Comparison of ENCODE assay signal across 31 cellular contexts in genomic region chr2:5698171-5698570, GRCh38. TPM values are rescaled to one million over a fixed set of nuclear protein-coding genes. Genes with fewer than 3 reads are reported as not detected.
DNase-seq lines count a peak whose midpoint lies in the region; FAIRE-seq and TF ChIP-seq lines count a peak whose summit lies in the region.
"Had no signal": no experiment of that assay in that cellular context is flagged by ENCODE, and none has a peak within 500 bp of the region (broad histone marks: within the 10 kb centered on the region; RNA-seq: fewer than 3 reads in every experiment).

No MANE protein-coding gene starts in this region.

- WGBS in testis, 2 donors: 65 to 75% methylated on average over 4 of the region's 4 CpGs

- no peak for TF ChIP-seq CTCF in cardiac muscle cell (IDR thresholded peaks at IDR 0.05; ENCODE audit: low read depth, low read length)
- no peak for TF ChIP-seq CTCF in right atrium auricular region (IDR thresholded peaks at IDR 0.05)
- TF ChIP-seq CTCF in chondrocyte (IDR thresholded peaks at IDR 0.05): no peak
- no peak for TF ChIP-seq CTCF in nephron progenitor cell (IDR thresholded peaks at IDR 0.05)
- TF ChIP-seq CTCF in testis (IDR thresholded peaks at IDR 0.05): no peak

- H3K4me1 ChIP-seq in cardiac muscle cell (ENCODE audit: low read depth): peaks cover 50% of the 10 kb centered on the region
- H3K4me1 ChIP-seq in right atrium auricular region: peaks cover 0 to 29% of the 10 kb centered on the region in 2 donors
- peaks cover 5% of the 10 kb centered on the region for H3K4me1 ChIP-seq in testis
- H3K4me1 ChIP-seq: A549, BE2C had no signal

- peaks cover 48% of the 10 kb centered on the region for H3K4me1 Mint-ChIP-seq in chondrocyte (ENCODE audit: low read depth)
- H3K4me1 Mint-ChIP-seq in nephron progenitor cell: peaks cover 41% of the 10 kb centered on the region
- H3K4me1 Mint-ChIP-seq: central memory CD8-positive, alpha-beta T cell had no signal

- H3K36me3 ChIP-seq in cardiac muscle cell (peaks cover 6% of the 10 kb centered on the region), right atrium auricular region (no peaks in the 10 kb centered on the region), testis (ENCODE audit: low read depth, missing control alignments) (no peaks in the 10 kb centered on the region), MG63 (no peaks in the 10 kb centered on the region)
- H3K36me3 ChIP-seq: BE2C had no signal

- TF ChIP-seq POLR2A in H54 (IDR thresholded peaks at IDR 0.05; ENCODE audit: low read depth, low read length): no peak
- TF ChIP-seq POLR2A in testis (IDR thresholded peaks at IDR 0.05): no peak

- peak overlapping the region; percentile 76 for H3K4me3 Mint-ChIP-seq in chondrocyte (ENCODE audit: unreplicated experiment)
- peak overlapping the region; percentile 82 for H3K4me3 Mint-ChIP-seq in nephron progenitor cell
- H3K4me3 Mint-ChIP-seq: activated naive CD4-positive, alpha-beta T cell treated with anti-CD3 and anti-CD28 coated beads, Interleukin-2, amount 50 U/mL, for 24 hours; central memory CD8-positive, alpha-beta T cell; stimulated activated naive CD8-positive, alpha-beta T cell treated with anti-CD3 and anti-CD28 coated beads, Interleukin-15, amount 100 ng/mL, for 72 hours had no signal

- DNase-seq in cardiac muscle cell (ENCODE audit: low read depth in 1 of 2, low spot score in 1 of 2) (no peak), right atrium auricular region (ENCODE audit: low spot score) (no peak), chondrocyte (ENCODE audit: low spot score) (no peak), nephron progenitor cell (no peak), H54 (ENCODE audit: insufficient read length, low spot score) (no peak), testis (no peak), glomerular visceral epithelial cell (ENCODE audit: extremely low spot score) (no peak), MG63 (no peak)
- DNase-seq: activated CD4-positive, alpha-beta T cell treated with anti-CD3 and anti-CD28 coated beads for 4 hours; activated T-cell treated with anti-CD3 and anti-CD28 coated beads, Interleukin-2, amount 50 U/mL, for 72 hours; anterior cingulate cortex; BE2C; foreskin fibroblast; GM23248; hippocampal formation; islet precursor cell; NCI-H1436; NCI-H2171; NCI-H526; nucleus accumbens; stimulated activated CD4-positive, alpha-beta T cell treated with anti-CD3 and anti-CD28 coated beads, Interleukin-12 subunit alpha, Interleukin-12 subunit beta, amount 100 ng/mL, for 4 hours; stimulated activated naive CD8-positive, alpha-beta T cell treated with anti-CD3 and anti-CD28 coated beads, Interleukin-15, amount 100 ng/mL, for 72 hours; trophoblast cell had no signal

- H3K9me3 ChIP-seq in cardiac muscle cell (ENCODE audit: low read depth) (no peaks in the 10 kb centered on the region), right atrium auricular region (no peaks in the 10 kb centered on the region), testis (no peaks in the 10 kb centered on the region), MG63 (no peaks in the 10 kb centered on the region)
- H3K9me3 ChIP-seq: A549, BE2C had no signal

- H3K27me3 Mint-ChIP-seq in chondrocyte (ENCODE audit: low read depth): no peaks in the 10 kb centered on the region
- peaks cover 7% of the 10 kb centered on the region for H3K27me3 Mint-ChIP-seq in nephron progenitor cell (ENCODE audit: low read depth, poor library complexity)

- no peak overlapping the region for H3K27ac Mint-ChIP-seq in chondrocyte (ENCODE audit: unreplicated experiment)
- H3K27ac Mint-ChIP-seq in nephron progenitor cell: no peak overlapping the region
- H3K27ac Mint-ChIP-seq: activated naive CD4-positive, alpha-beta T cell treated with anti-CD3 and anti-CD28 coated beads, Interleukin-2, amount 50 U/mL, for 24 hours; activated T-cell treated with anti-CD3 and anti-CD28 coated beads, Interleukin-2, amount 50 U/mL, for 72 hours; stimulated activated naive CD8-positive, alpha-beta T cell treated with anti-CD3 and anti-CD28 coated beads, Interleukin-15, amount 100 ng/mL, for 72 hours had no signal

- H3K36me3 Mint-ChIP-seq in chondrocyte (ENCODE audit: low read depth) (peaks cover 7% of the 10 kb centered on the region), nephron progenitor cell (ENCODE audit: low read depth) (peaks cover 57% of the 10 kb centered on the region)

- intact Hi-C loops in testis (cut with DNase I; ENCODE audit: low total_unique reads): no loop called here

- H3K27ac ChIP-seq in cardiac muscle cell (no peak overlapping the region), right atrium auricular region (no peak overlapping the region), testis (no peak overlapping the region)
- H3K27ac ChIP-seq: A549, GM23248 had no signal

- no peaks in the 10 kb centered on the region for H3K27me3 ChIP-seq in cardiac muscle cell
- peaks cover 0 to 38% of the 10 kb centered on the region in 2 donors for H3K27me3 ChIP-seq in right atrium auricular region
- no peaks in the 10 kb centered on the region for H3K27me3 ChIP-seq in testis
- peaks cover 39% of the 10 kb centered on the region for H3K27me3 ChIP-seq in MG63

- H3K4me3 ChIP-seq in cardiac muscle cell (peak overlapping the region; percentile 91), right atrium auricular region (no peak overlapping the region), testis (no peak overlapping the region), MG63 (no peak overlapping the region)
- H3K4me3 ChIP-seq: A549, GM23248 had no signal

- H3K9me3 Mint-ChIP-seq in chondrocyte (ENCODE audit: low read depth) (no peaks in the 10 kb centered on the region), nephron progenitor cell (no peaks in the 10 kb centered on the region)
- H3K9me3 Mint-ChIP-seq: central memory CD8-positive, alpha-beta T cell; stimulated activated naive CD8-positive, alpha-beta T cell treated with anti-CD3 and anti-CD28 coated beads, Interleukin-15, amount 100 ng/mL, for 72 hours had no signal

- no peak for FAIRE-seq in H54 (lab: Jason Lieb, UNC)
- FAIRE-seq: A549, GM12892, GM19239, TTC549 had no signal

RNA-seq across cellular contexts. Expression of gene SOX11, which starts 6.0 kb away (rescaled TPM):
- total RNA-seq in cardiac muscle cell (35.6 and 40.7 TPM in 2 replicates), right atrium auricular region (under 1 TPM; 0.11 to 0.71 TPM), chondrocyte (31.6 to 46.6 TPM (median 32.1 TPM) in 3 replicates), testis (under 1 TPM; 0.06 to 0.08 TPM)
- polyA plus RNA-seq in cardiac muscle cell (9.3 and 10.6 TPM in 2 replicates), testis (ENCODE audit: insufficient read depth, low read depth, low replicate concordance) (0.05 TPM)
- total RNA-seq in MG63 (2014; rRNA removed; shearing (Covaris generic); ENCODE audit: low replicate concordance): 2.8 and 3.8 TPM in 2 replicates
- total RNA-seq: activated CD8-positive, alpha-beta memory T cell treated with anti-CD3 and anti-CD28 coated beads for 36 hours; activated T-cell treated with anti-CD3 and anti-CD28 coated beads, Interleukin-2, amount 50 U/mL, for 72 hours had no signal
- polyA plus RNA-seq: A549, liver had no signal
